In genomic region chr13:27830010-27830409, GRCh38 we compare ENCODE assay signal across 8 cellular contexts. TPM values are rescaled to one million over a fixed set of nuclear protein-coding genes. Genes with fewer than 3 reads are reported as not detected.
DNase-seq lines count a peak whose midpoint lies in the region; ATAC-seq and TF ChIP-seq lines count a peak whose summit lies in the region.

No MANE protein-coding gene starts in this region.

- H3K4me2 ChIP-seq in DOHH2 (ENCODE audit: low read length) (peak overlapping the region; percentile 52), trophoblast cell (ENCODE audit: low read length) (no peak overlapping the region)

- H4K91ac ChIP-seq in trophoblast cell (ENCODE audit: low read depth, low read length) = no peak overlapping the region

- DNase-seq in HFFc6 (no peak), OCI-M1 (lab: John Stamatoyannopoulos, UW) (peak; percentile 66), foreskin fibroblast (peak in 1 of 2 donors; percentile 49), trophoblast cell (peak; percentile 30 to 74), upper lobe of right lung (peak; percentile 81)
- peak; percentile 49 for DNase-seq in activated T-helper 1 cell treated with anti-CD3 and anti-CD28 coated beads, Interleukin-12 subunit alpha, Interleukin-12 subunit beta, Interleukin-2, Interleukin-4 antibody, amounts not matched to agents 30 ng/mL and 10 ng/mL and 1 ng/mL, durations not matched to agents 14 hours and 24 hours and 36 hours (ENCODE audit: low spot score)

- no peak overlapping the region for H2AFZ ChIP-seq in trophoblast cell (ENCODE audit: insufficient read depth, low read length, poor library complexity)

- no peak overlapping the region for H3K14ac ChIP-seq in trophoblast cell (ENCODE audit: low read length)

- H3K9me3 ChIP-seq in DOHH2 (ENCODE audit: control insufficient read depth, insufficient read depth, low read length) = no peaks in the 10 kb centered on the region
- H3K9me3 ChIP-seq in trophoblast cell (ENCODE audit: insufficient read depth, low read depth, low read length) = no peaks in the 10 kb centered on the region
- no peaks in the 10 kb centered on the region for H3K9me3 ChIP-seq in upper lobe of right lung

- no CpG with 5 or more reads among the region's 25 CpGs for whole genome bisulfite sequencing in trophoblast cell (ENCODE audit: extremely low coverage, insufficient coverage, insufficient read length)

- no peak overlapping the region for H2BK12ac ChIP-seq in trophoblast cell (ENCODE audit: low read length)

- TF ChIP-seq CTCF in DOHH2 (IDR thresholded peaks at IDR 0.05; ENCODE audit: low read depth, low read length, poor library complexity, severe bottlenecking) (peak; percentile 88), HFFc6 (IDR thresholded peaks at IDR 0.05) (peak; percentile 97), foreskin fibroblast (IDR thresholded peaks at IDR 0.05; ENCODE audit: low read depth, low read length) (peak; percentile 83), upper lobe of right lung (IDR thresholded peaks at IDR 0.05) (peak; percentile 94)

- no peak overlapping the region for H3K27ac Mint-ChIP-seq in HFFc6
- H3K27ac Mint-ChIP-seq in activated T-helper 1 cell treated with anti-CD3 and anti-CD28 coated beads, Interleukin-12 subunit alpha, Interleukin-12 subunit beta, Interleukin-2, Interleukin-4 antibody, amounts not matched to agents 30 ng/mL and 10 ng/mL and 1 ng/mL, durations not matched to agents 14 hours and 24 hours and 36 hours = no peak overlapping the region

- no peaks in the 10 kb centered on the region for H3K9me2 ChIP-seq in DOHH2 (replicated peaks; ENCODE audit: control insufficient read depth, low read length)

- H3K4me1 ChIP-seq in DOHH2 (ENCODE audit: control insufficient read depth, low read length) (peaks cover 13% of the 10 kb centered on the region), trophoblast cell (ENCODE audit: control insufficient read depth in 1 of 2, insufficient read depth in 2 of 2, low read length in 2 of 2) (no peaks in the 10 kb centered on the region), upper lobe of right lung (no peaks in the 10 kb centered on the region)

- H3K9ac ChIP-seq in trophoblast cell (ENCODE audit: low read length) = no peak overlapping the region

- H3K23ac ChIP-seq in trophoblast cell (ENCODE audit: low read length) = no peak overlapping the region

- no peak overlapping the region for H2BK120ac ChIP-seq in trophoblast cell (ENCODE audit: insufficient read depth, low read length, poor library complexity)

- no peaks in the 10 kb centered on the region for H3K36me3 ChIP-seq in DOHH2 (ENCODE audit: control insufficient read depth, low read length)
- H3K36me3 ChIP-seq in trophoblast cell (ENCODE audit: control insufficient read depth in 1 of 2, insufficient read depth in 2 of 2, low read length in 2 of 2) = no peaks in the 10 kb centered on the region
- no peaks in the 10 kb centered on the region for H3K36me3 ChIP-seq in upper lobe of right lung

- H3K18ac ChIP-seq in trophoblast cell (ENCODE audit: low read length) = no peak overlapping the region

- H3K9me3 Mint-ChIP-seq in HFFc6 = no peaks in the 10 kb centered on the region
- no peaks in the 10 kb centered on the region for H3K9me3 Mint-ChIP-seq in activated T-helper 1 cell treated with anti-CD3 and anti-CD28 coated beads, Interleukin-12 subunit alpha, Interleukin-12 subunit beta, Interleukin-2, Interleukin-4 antibody, amounts not matched to agents 30 ng/mL and 10 ng/mL and 1 ng/mL, durations not matched to agents 14 hours and 24 hours and 36 hours

- H3K27me3 Mint-ChIP-seq in HFFc6 (ENCODE audit: insufficient read depth) = peaks cover 22% of the 10 kb centered on the region
- H3K27me3 Mint-ChIP-seq in activated T-helper 1 cell treated with anti-CD3 and anti-CD28 coated beads, Interleukin-12 subunit alpha, Interleukin-12 subunit beta, Interleukin-2, Interleukin-4 antibody, amounts not matched to agents 30 ng/mL and 10 ng/mL and 1 ng/mL, durations not matched to agents 14 hours and 24 hours and 36 hours (ENCODE audit: insufficient read depth) = peaks cover 30% of the 10 kb centered on the region

- intact Hi-C loops in activated T-helper 1 cell treated with anti-CD3 and anti-CD28 coated beads, Interleukin-12 subunit alpha, Interleukin-12 subunit beta, Interleukin-2, Interleukin-4 antibody, amounts not matched to agents 30 ng/mL and 10 ng/mL and 1 ng/mL, durations not matched to agents 14 hours and 24 hours and 36 hours (cut with micrococcal nuclease) = loop anchor here (1.0 kb wide), 1 partner anchor 154 kb away; no protein-coding TSS in a partner anchor
- intact Hi-C loops in upper lobe of right lung (cut with DNase I) = no loop called here

- no peak overlapping the region for H2BK5ac ChIP-seq in trophoblast cell (ENCODE audit: low read depth, low read length, poor library complexity)

- H4K8ac ChIP-seq in trophoblast cell (ENCODE audit: low read depth, low read length) = no peak overlapping the region

- H3K36me3 Mint-ChIP-seq in HFFc6 (ENCODE audit: low read depth) = no peaks in the 10 kb centered on the region
- no peaks in the 10 kb centered on the region for H3K36me3 Mint-ChIP-seq in activated T-helper 1 cell treated with anti-CD3 and anti-CD28 coated beads, Interleukin-12 subunit alpha, Interleukin-12 subunit beta, Interleukin-2, Interleukin-4 antibody, amounts not matched to agents 30 ng/mL and 10 ng/mL and 1 ng/mL, durations not matched to agents 14 hours and 24 hours and 36 hours (ENCODE audit: low read depth)

- no peak overlapping the region for H4K12ac ChIP-seq in trophoblast cell (ENCODE audit: low read depth, low read length)

- no peak overlapping the region for H3K4ac ChIP-seq in trophoblast cell (ENCODE audit: low read depth, low read length)

- H4K20me1 ChIP-seq in DOHH2 (ENCODE audit: control insufficient read depth, insufficient read depth, low read depth, low read length) = no peaks in the 10 kb centered on the region

- H2AK5ac ChIP-seq in trophoblast cell (ENCODE audit: low read length) = no peak overlapping the region

- H3K79me2 ChIP-seq in DOHH2 (ENCODE audit: control insufficient read depth, low read length) (no peaks in the 10 kb centered on the region), trophoblast cell (ENCODE audit: control insufficient read depth, insufficient read depth, low read length, poor library complexity) (no peaks in the 10 kb centered on the region)

- no peaks in the 10 kb centered on the region for H3F3A ChIP-seq in DOHH2 (ENCODE audit: control insufficient read depth, insufficient read depth)

- H3K4me3 ChIP-seq in DOHH2 (ENCODE audit: low read length) = peak overlapping the region; percentile 52
- no peak overlapping the region for H3K4me3 ChIP-seq in foreskin fibroblast (ENCODE audit: low read depth in 1 of 2, low read length in 2 of 2)
- no peak overlapping the region for H3K4me3 ChIP-seq in trophoblast cell (ENCODE audit: low read depth, low read length)
- H3K4me3 ChIP-seq in upper lobe of right lung = peak overlapping the region; percentile 27

- ATAC-seq in upper lobe of right lung (peak; percentile 94), GM18511 (IDR thresholded peaks at IDR 0.05; ENCODE audit: unreplicated experiment) (no peak)

- no peaks in the 10 kb centered on the region for H3K79me1 ChIP-seq in trophoblast cell (ENCODE audit: low read length)

- H3K4me1 Mint-ChIP-seq in HFFc6 (ENCODE audit: low read depth) = no peaks in the 10 kb centered on the region; the same call in 1 of the 2 replicates
- H3K4me1 Mint-ChIP-seq in activated T-helper 1 cell treated with anti-CD3 and anti-CD28 coated beads, Interleukin-12 subunit alpha, Interleukin-12 subunit beta, Interleukin-2, Interleukin-4 antibody, amounts not matched to agents 30 ng/mL and 10 ng/mL and 1 ng/mL, durations not matched to agents 14 hours and 24 hours and 36 hours (ENCODE audit: low read depth) = no peaks in the 10 kb centered on the region

- H3K4me3 Mint-ChIP-seq in HFFc6 = peak overlapping the region; percentile 56
- no peak overlapping the region for H3K4me3 Mint-ChIP-seq in activated T-helper 1 cell treated with anti-CD3 and anti-CD28 coated beads, Interleukin-12 subunit alpha, Interleukin-12 subunit beta, Interleukin-2, Interleukin-4 antibody, amounts not matched to agents 30 ng/mL and 10 ng/mL and 1 ng/mL, durations not matched to agents 14 hours and 24 hours and 36 hours

- H3K27me3 ChIP-seq in DOHH2 (ENCODE audit: control insufficient read depth, low read length) (peaks cover 14% of the 10 kb centered on the region), trophoblast cell (ENCODE audit: insufficient read depth, low read length) (peaks cover 4% of the 10 kb centered on the region), upper lobe of right lung (peaks cover 52% of the 10 kb centered on the region)

- H3K27ac ChIP-seq in DOHH2 (ENCODE audit: low read depth, low read length) (no peak overlapping the region), trophoblast cell (ENCODE audit: low read depth, low read length) (no peak overlapping the region), upper lobe of right lung (no peak overlapping the region)

RNA-seq across cellular contexts. Expression of gene GSX1, which starts 37.7 kb away (rescaled TPM):
- not detected for total RNA-seq in HFFc6 (2021; fragmentation: NEBNext Ultra II Directional; extraction: Animal tissue kit (Norgen Biotek cat#: 25700))
- total RNA-seq in activated T-helper 1 cell treated with anti-CD3 and anti-CD28 coated beads, Interleukin-12 subunit alpha, Interleukin-12 subunit beta, Interleukin-2, Interleukin-4 antibody, amounts not matched to agents 30 ng/mL and 10 ng/mL and 1 ng/mL, durations not matched to agents 14 hours and 24 hours and 36 hours = not detected in 2 replicates
- polyA plus RNA-seq in trophoblast cell (2013) = 0.03 TPM in 1 of 2 replicates, not detected in the other
- total RNA-seq in upper lobe of right lung = not detected

Comparison
In these comparisons a context has a peak if more than half of its experiments do, and no peak if none do; other contexts are left out.
1. H3K4me3 ChIP-seq: peak in DOHH2 (single experiment) and upper lobe of right lung (single experiment); none in foreskin fibroblast (0 of 2) and trophoblast cell (single experiment).
2. Peak in every context shown above with its lines, with median percentiles within 50 percentile points of each other: CTCF ChIP-seq.